Comparison of ENCODE assay signal across 14 cellular contexts in the genomic region with DNA sequence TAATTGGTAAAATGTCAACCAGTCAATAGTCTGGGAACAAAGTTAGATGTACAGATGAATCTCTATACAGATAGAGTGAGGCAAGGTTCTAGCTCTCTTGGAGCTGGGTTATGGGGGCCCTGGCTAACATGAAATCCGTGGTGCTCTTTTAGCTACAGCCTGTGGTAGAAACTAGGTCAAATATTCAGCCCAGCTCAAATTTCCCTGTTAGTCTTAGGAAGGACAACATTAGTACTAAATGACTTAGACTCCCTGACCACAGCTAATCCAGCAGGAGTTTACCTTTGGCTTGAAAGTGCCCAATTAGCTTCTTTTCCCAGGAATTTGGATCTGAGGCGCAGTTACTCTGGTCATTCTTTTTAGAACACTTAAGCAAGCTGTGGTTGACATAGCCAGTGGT.
"Had no signal": no experiment of that assay in that cellular context is flagged by ENCODE, and none has a peak within 500 bp of the region (broad histone marks: within the 10 kb centered on the region; RNA-seq: fewer than 3 reads in every experiment).

No MANE protein-coding gene starts in this region.

- H3K27ac ChIP-seq: esophagus squamous epithelium, hepatocyte, neutrophil, skin epidermis, stomach, thoracic aorta, transverse colon had no signal

- H3K4me3 Mint-ChIP-seq: dendritic cell treated with granulocyte-macrophage colony-stimulating factor and Interleukin-4, amounts not matched to agents 40 ng/mL and 50 ng/mL, for 4 days; naive thymus-derived CD8-positive, alpha-beta T cell had no signal

- H3K4me2 ChIP-seq: hepatocyte had no signal

- ATAC-seq: naive thymus-derived CD8-positive, alpha-beta T cell; sciatic nerve had no signal

- H3K27me3 ChIP-seq: esophagus squamous epithelium, hepatocyte, neutrophil, stomach, transverse colon had no signal

- H3K4me1 Mint-ChIP-seq: naive thymus-derived CD8-positive, alpha-beta T cell had no signal

- H3K27ac Mint-ChIP-seq: dendritic cell treated with granulocyte-macrophage colony-stimulating factor and Interleukin-4, amounts not matched to agents 40 ng/mL and 50 ng/mL, for 4 days; naive thymus-derived CD8-positive, alpha-beta T cell had no signal

- H2AFZ ChIP-seq: hepatocyte had no signal

- H3K79me2 ChIP-seq: hepatocyte had no signal

- H3K4me3 ChIP-seq: esophagus squamous epithelium, hepatocyte, skin epidermis, stomach, thoracic aorta, transverse colon had no signal

- H3K36me3 Mint-ChIP-seq: naive thymus-derived CD8-positive, alpha-beta T cell had no signal

- H3K27me3 Mint-ChIP-seq: dendritic cell treated with granulocyte-macrophage colony-stimulating factor and Interleukin-4, amounts not matched to agents 40 ng/mL and 50 ng/mL, for 4 days had no signal

- DNase-seq: esophagus squamous epithelium; foreskin fibroblast; naive thymus-derived CD8-positive, alpha-beta T cell; stimulated activated CD4-positive, alpha-beta T cell treated with anti-CD3 and anti-CD28 coated beads, Interleukin-12 subunit alpha, Interleukin-12 subunit beta, amount 100 ng/mL, for 4 hours; stimulated activated naive CD4-positive, alpha-beta T cell; stomach; substantia nigra; transverse colon had no signal

- H3K36me3 ChIP-seq: esophagus squamous epithelium, neutrophil, stomach, thoracic aorta, transverse colon had no signal

- H3K9me3 ChIP-seq: esophagus squamous epithelium, neutrophil, thoracic aorta, transverse colon had no signal

- H3K4me1 ChIP-seq: esophagus squamous epithelium, stomach, transverse colon had no signal
